14 cellular contexts compared by ENCODE assay signal in the genomic region with DNA sequence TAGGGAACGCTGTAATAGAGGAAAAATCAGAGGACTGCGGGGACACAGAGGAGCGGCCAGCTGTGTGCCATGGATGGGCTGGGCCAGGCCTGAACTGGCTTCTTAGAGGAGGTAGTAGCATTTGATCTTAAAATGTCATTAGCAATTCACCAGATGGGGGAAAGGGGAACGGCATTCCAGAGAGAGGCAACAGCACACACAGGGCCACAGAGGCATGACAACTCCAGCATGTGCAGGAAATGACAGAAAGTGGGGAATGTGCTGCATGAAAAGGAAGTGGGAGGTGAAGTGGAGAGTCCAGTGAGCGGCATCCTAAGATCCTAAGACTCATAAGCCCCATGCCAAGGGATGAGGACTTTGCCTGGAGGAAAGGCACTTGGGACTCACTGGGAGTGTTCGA.
DNase-seq lines count a peak whose midpoint lies in the region; ATAC-seq and TF ChIP-seq lines count a peak whose summit lies in the region.
"Had no signal": no experiment of that assay in that cellular context is flagged by ENCODE, and none has a peak within 500 bp of the region (broad histone marks: within the 10 kb centered on the region; RNA-seq: fewer than 3 reads in every experiment).

No MANE protein-coding gene starts in this region.

- no peak for DNase-seq in activated naive CD4-positive, alpha-beta T cell treated with anti-CD3 and anti-CD28 coated beads, Interleukin-2, amount 50 U/mL, for 72 hours (ENCODE audit: low spot score in 2 of 2)
- no peak for DNase-seq in activated T-helper 1 cell treated with anti-CD3 and anti-CD28 coated beads, Interleukin-12 subunit alpha, Interleukin-12 subunit beta, Interleukin-2, Interleukin-4 antibody, amounts not matched to agents 30 ng/mL and 10 ng/mL and 1 ng/mL, durations not matched to agents 14 hours and 24 hours and 36 hours (ENCODE audit: low spot score)
- DNase-seq in left kidney (ENCODE audit: low read depth, low spot score) = peak; percentile 42
- no peak for DNase-seq in colonic mucosa
- no peak for DNase-seq in stimulated activated CD4-positive, alpha-beta T cell treated with anti-CD3 and anti-CD28 coated beads, Interleukin-2, amount 100 ng/mL, for 24 hours
- DNase-seq in hippocampal formation (lab: John Stamatoyannopoulos, UW) = no peak
- DNase-seq: activated CD4-positive, alpha-beta T cell treated with anti-CD3 and anti-CD28 coated beads for 1 hour; heart left ventricle; left ventricle myocardium inferior; SW 1271; transverse colon had no signal

- no peaks in the 10 kb centered on the region for H3K27me3 Mint-ChIP-seq in activated naive CD4-positive, alpha-beta T cell treated with anti-CD3 and anti-CD28 coated beads, Interleukin-2, amount 50 U/mL, for 24 hours
- peaks cover 12% of the 10 kb centered on the region for H3K27me3 Mint-ChIP-seq in activated T-helper 1 cell treated with anti-CD3 and anti-CD28 coated beads, Interleukin-12 subunit alpha, Interleukin-12 subunit beta, Interleukin-2, Interleukin-4 antibody, amounts not matched to agents 30 ng/mL and 10 ng/mL and 1 ng/mL, durations not matched to agents 14 hours and 24 hours and 36 hours (ENCODE audit: insufficient read depth)
- H3K27me3 Mint-ChIP-seq: brain had no signal

- intact Hi-C loops in activated T-helper 1 cell treated with anti-CD3 and anti-CD28 coated beads, Interleukin-12 subunit alpha, Interleukin-12 subunit beta, Interleukin-2, Interleukin-4 antibody, amounts not matched to agents 30 ng/mL and 10 ng/mL and 1 ng/mL, durations not matched to agents 14 hours and 24 hours and 36 hours (cut with micrococcal nuclease) = no loop called here
- intact Hi-C loops in colonic mucosa (cut with DNase I) = no loop called here

- H3K27ac ChIP-seq in colonic mucosa = no peak overlapping the region
- H3K27ac ChIP-seq: heart left ventricle, left ventricle myocardium inferior, transverse colon had no signal

- H3K36me3 Mint-ChIP-seq in activated naive CD4-positive, alpha-beta T cell treated with anti-CD3 and anti-CD28 coated beads, Interleukin-2, amount 50 U/mL, for 24 hours = peaks cover 4% of the 10 kb centered on the region
- no peaks in the 10 kb centered on the region for H3K36me3 Mint-ChIP-seq in activated naive CD4-positive, alpha-beta T cell treated with anti-CD3 and anti-CD28 coated beads, Interleukin-2, amount 50 U/mL, for 72 hours
- peaks cover 4% of the 10 kb centered on the region for H3K36me3 Mint-ChIP-seq in activated T-helper 1 cell treated with anti-CD3 and anti-CD28 coated beads, Interleukin-12 subunit alpha, Interleukin-12 subunit beta, Interleukin-2, Interleukin-4 antibody, amounts not matched to agents 30 ng/mL and 10 ng/mL and 1 ng/mL, durations not matched to agents 14 hours and 24 hours and 36 hours (ENCODE audit: low read depth)
- H3K36me3 Mint-ChIP-seq: brain had no signal

- H3K9ac ChIP-seq in colonic mucosa (ENCODE audit: low read depth in 2 of 2, low read length in 2 of 2) = no peak overlapping the region

- no peaks in the 10 kb centered on the region for H3K27me3 ChIP-seq in colonic mucosa
- H3K27me3 ChIP-seq: heart left ventricle, transverse colon had no signal

- no peaks in the 10 kb centered on the region for H3K36me3 ChIP-seq in colonic mucosa
- H3K36me3 ChIP-seq: heart left ventricle, left ventricle myocardium inferior, transverse colon had no signal

- no peak overlapping the region for H3K4me3 Mint-ChIP-seq in activated naive CD4-positive, alpha-beta T cell treated with anti-CD3 and anti-CD28 coated beads, Interleukin-2, amount 50 U/mL, for 24 hours
- no peak overlapping the region for H3K4me3 Mint-ChIP-seq in activated T-helper 1 cell treated with anti-CD3 and anti-CD28 coated beads, Interleukin-12 subunit alpha, Interleukin-12 subunit beta, Interleukin-2, Interleukin-4 antibody, amounts not matched to agents 30 ng/mL and 10 ng/mL and 1 ng/mL, durations not matched to agents 14 hours and 24 hours and 36 hours
- H3K4me3 Mint-ChIP-seq: brain had no signal

- H3K4me1 Mint-ChIP-seq in activated naive CD4-positive, alpha-beta T cell treated with anti-CD3 and anti-CD28 coated beads, Interleukin-2, amount 50 U/mL, for 24 hours = peaks cover 84% of the 10 kb centered on the region
- peaks cover 64% of the 10 kb centered on the region for H3K4me1 Mint-ChIP-seq in activated T-helper 1 cell treated with anti-CD3 and anti-CD28 coated beads, Interleukin-12 subunit alpha, Interleukin-12 subunit beta, Interleukin-2, Interleukin-4 antibody, amounts not matched to agents 30 ng/mL and 10 ng/mL and 1 ng/mL, durations not matched to agents 14 hours and 24 hours and 36 hours (ENCODE audit: low read depth)

- H3K4me3 ChIP-seq in colonic mucosa = no peak overlapping the region
- H3K4me3 ChIP-seq: heart left ventricle, left ventricle myocardium inferior, transverse colon had no signal

- TF ChIP-seq CTCF in colonic mucosa (IDR thresholded peaks at IDR 0.05) = no peak

- H3K9me3 Mint-ChIP-seq in activated naive CD4-positive, alpha-beta T cell treated with anti-CD3 and anti-CD28 coated beads, Interleukin-2, amount 50 U/mL, for 24 hours = no peaks in the 10 kb centered on the region
- H3K9me3 Mint-ChIP-seq in activated naive CD4-positive, alpha-beta T cell treated with anti-CD3 and anti-CD28 coated beads, Interleukin-2, amount 50 U/mL, for 72 hours = no peaks in the 10 kb centered on the region
- H3K9me3 Mint-ChIP-seq in activated T-helper 1 cell treated with anti-CD3 and anti-CD28 coated beads, Interleukin-12 subunit alpha, Interleukin-12 subunit beta, Interleukin-2, Interleukin-4 antibody, amounts not matched to agents 30 ng/mL and 10 ng/mL and 1 ng/mL, durations not matched to agents 14 hours and 24 hours and 36 hours = no peaks in the 10 kb centered on the region
- H3K9me3 Mint-ChIP-seq: brain had no signal

- ATAC-seq in activated naive CD4-positive, alpha-beta T cell treated with anti-CD3 and anti-CD28 coated beads, Interleukin-2, amount 50 U/mL, for 72 hours = no peak
- ATAC-seq in HG03354 (IDR thresholded peaks at IDR 0.05; ENCODE audit: poor library complexity, severe bottlenecking, unreplicated experiment) = no peak
- ATAC-seq: heart left ventricle had no signal

- no peaks in the 10 kb centered on the region for H3K4me1 ChIP-seq in colonic mucosa

- peak overlapping the region; percentile 78 for H3K27ac Mint-ChIP-seq in activated naive CD4-positive, alpha-beta T cell treated with anti-CD3 and anti-CD28 coated beads, Interleukin-2, amount 50 U/mL, for 24 hours
- H3K27ac Mint-ChIP-seq in activated naive CD4-positive, alpha-beta T cell treated with anti-CD3 and anti-CD28 coated beads, Interleukin-2, amount 50 U/mL, for 72 hours = no peak overlapping the region
- peak overlapping the region; percentile 40 for H3K27ac Mint-ChIP-seq in activated T-helper 1 cell treated with anti-CD3 and anti-CD28 coated beads, Interleukin-12 subunit alpha, Interleukin-12 subunit beta, Interleukin-2, Interleukin-4 antibody, amounts not matched to agents 30 ng/mL and 10 ng/mL and 1 ng/mL, durations not matched to agents 14 hours and 24 hours and 36 hours
- H3K27ac Mint-ChIP-seq: brain had no signal

- H3K9me3 ChIP-seq in colonic mucosa = no peaks in the 10 kb centered on the region
- H3K9me3 ChIP-seq: heart left ventricle, left ventricle myocardium inferior, transverse colon had no signal

Comparison
In these comparisons a context has a peak if more than half of its experiments do, and no peak if none do; other contexts are left out.
1. H3K27ac Mint-ChIP-seq: peak in activated naive CD4-positive, alpha-beta T cell treated with anti-CD3 and anti-CD28 coated beads, Interleukin-2, amount 50 U/mL, for 24 hours (single experiment) and activated T-helper 1 cell treated with anti-CD3 and anti-CD28 coated beads, Interleukin-12 subunit alpha, Interleukin-12 subunit beta, Interleukin-2, Interleukin-4 antibody, amounts not matched to agents 30 ng/mL and 10 ng/mL and 1 ng/mL, durations not matched to agents 14 hours and 24 hours and 36 hours (single experiment); none in activated naive CD4-positive, alpha-beta T cell treated with anti-CD3 and anti-CD28 coated beads, Interleukin-2, amount 50 U/mL, for 72 hours (0 of 2).